In genomic region chr16:87945351-87946042, GRCh38 we compare ENCODE assay signal across 9 cellular contexts. TPM values are rescaled to one million over a fixed set of nuclear protein-coding genes. Genes with fewer than 3 reads are reported as not detected.
DNase-seq lines count a peak whose midpoint lies in the region; ATAC-seq and TF ChIP-seq lines count a peak whose summit lies in the region.
"Had no signal": no experiment of that assay in that cellular context is flagged by ENCODE, and none has a peak within 500 bp of the region (broad histone marks: within the 10 kb centered on the region; RNA-seq: fewer than 3 reads in every experiment).

No MANE protein-coding gene starts in this region.

- 44% methylated on average over 6 of the region's 22 CpGs for WGBS in right lobe of liver (ENCODE audit: insufficient coverage, low coverage, low lambda C conversion rate, missing lambda C conversion rate)

- peak; percentile 20 to 53 (median 37) for ATAC-seq in right lobe of liver
- no peak for ATAC-seq in GM21825 (IDR thresholded peaks at IDR 0.05; ENCODE audit: unreplicated experiment)
- no peak for ATAC-seq in GM18519 (IDR thresholded peaks at IDR 0.05; ENCODE audit: low FRiP score, unreplicated experiment)

- H3K9me3 ChIP-seq in right lobe of liver (no peaks in the 10 kb centered on the region), stomach smooth muscle (ENCODE audit: control insufficient read depth in 2 of 2, low read length in 2 of 2) (no peaks in the 10 kb centered on the region)

- no peak for TF ChIP-seq CTCF in right lobe of liver (IDR thresholded peaks at IDR 0.05)

- H3K36me3 ChIP-seq in right lobe of liver, result no peaks in the 10 kb centered on the region
- H3K36me3 ChIP-seq in stomach smooth muscle (ENCODE audit: control insufficient read depth in 2 of 2, insufficient read depth in 2 of 2, low read length in 2 of 2), result no peaks in the 10 kb centered on the region

- no peak for TF ChIP-seq POLR2A in right lobe of liver (IDR thresholded peaks at IDR 0.05)

- H3K27me3 ChIP-seq in right lobe of liver, result no peaks in the 10 kb centered on the region
- H3K27me3 ChIP-seq in stomach smooth muscle (ENCODE audit: control insufficient read depth in 1 of 2, insufficient read depth in 2 of 2, low read length in 2 of 2), result no peaks in the 10 kb centered on the region

- intact Hi-C loops in right lobe of liver (cut with DNase I), result no loop called here

- peak overlapping the region; percentile 56 for H3K27ac ChIP-seq in cingulate gyrus (ENCODE audit: low read depth, low read length)
- H3K27ac ChIP-seq in right lobe of liver, result peak overlapping the region in 1 of 3 donors; percentile 53
- H3K27ac ChIP-seq in stomach smooth muscle (ENCODE audit: low read length), result peak overlapping the region; percentile 76

- peaks cover 0 to 13% (median 0%) of the 10 kb centered on the region in 4 donors for H3K4me1 ChIP-seq in right lobe of liver
- peaks cover 11% of the 10 kb centered on the region for H3K4me1 ChIP-seq in stomach smooth muscle (ENCODE audit: control insufficient read depth, insufficient read depth, low read length)

- peak overlapping the region; percentile 74 to 87 for H3K9ac ChIP-seq in stomach smooth muscle (ENCODE audit: low read length in 2 of 2)

- H3K4me3 ChIP-seq in right lobe of liver (peak overlapping the region in 1 of 3 donors; percentile 29), stomach smooth muscle (ENCODE audit: low read length in 2 of 2) (peak overlapping the region; percentile 74 to 78)

- DNase-seq in GM03348 (ENCODE audit: low spot score) (peak; percentile 34), NCI-H524 (lab: John Stamatoyannopoulos, UW) (peak; percentile 82 to 87), right lobe of liver (peak in 2 of 3 donors; percentile 68 to 76)
- DNase-seq in activated CD4-positive, alpha-beta T cell treated with anti-CD3 and anti-CD28 coated beads for 1 hour, result no peak

RNA-seq across cellular contexts. Expression of gene BANP, which starts 5.7 kb away (rescaled TPM):
- total RNA-seq in right lobe of liver, result 10 to 100 TPM; 11.2 to 20.7 (median 18.8) TPM

RNA-seq across cellular contexts. Expression of gene CA5A, which starts 9.2 kb away (rescaled TPM):
- total RNA-seq in right lobe of liver, result 10 to 100 TPM; 26.5 to 59.6 (median 30.2) TPM
- total RNA-seq: HT1080 had no signal

Comparison
In these comparisons a context has a peak if more than half of its experiments do, and no peak if none do; other contexts are left out.
1. ATAC-seq: peak in right lobe of liver (4 of 4); none in GM21825 (single experiment) and GM18519 (single experiment).